ENCODE assay signal across 1 cellular context in genomic region chr17:16217002-16217635, GRCh38.
TF ChIP-seq lines count a peak whose summit lies in the region.

Gene PIGL (plus strand): TSS chr17:16217210. CDS start chr17:16217227, 17 bp downstream.

TF ChIP-seq in WTC11, 78 proteins besides CTCF, POLR2A, EP300 and RAD21 (continued from another document):
- TF ChIP-seq AFF4 (CRISPR knock-in tag; IDR thresholded peaks at IDR 0.05; ENCODE audit: borderline replicate concordance): peak; percentile 15; the same call in 1 of the 2 replicates
- TF ChIP-seq ZNF512 (CRISPR knock-in tag; IDR thresholded peaks at IDR 0.05; ENCODE audit: borderline replicate concordance): no peak
- TF ChIP-seq ZNF138 (CRISPR knock-in tag; conservative IDR thresholded peaks at IDR 0.05): 0 out of 2 replicates have a peak, but pooled peaks have one; percentile 51
- TF ChIP-seq JAZF1 (CRISPR knock-in tag; IDR thresholded peaks at IDR 0.05): no peak
- no peak for TF ChIP-seq GRHL2 (CRISPR knock-in tag; IDR thresholded peaks at IDR 0.05; ENCODE audit: insufficient replicate concordance, severe bottlenecking)
- no peak for TF ChIP-seq ZNF532 (CRISPR knock-in tag; IDR thresholded peaks at IDR 0.05; ENCODE audit: borderline replicate concordance)
- TF ChIP-seq EMX1 (CRISPR knock-in tag; IDR thresholded peaks at IDR 0.05): no peak
- no peak for TF ChIP-seq MLX (CRISPR knock-in tag; IDR thresholded peaks at IDR 0.05)
- peak; percentile 21; the same call in 1 of the 2 replicates for TF ChIP-seq USF2 (CRISPR knock-in tag; IDR thresholded peaks at IDR 0.05)
- peak; percentile 69; the same call in 1 of the 2 replicates for TF ChIP-seq FOXP1 (CRISPR knock-in tag; IDR thresholded peaks at IDR 0.05; ENCODE audit: borderline replicate concordance)
